In the genomic region with DNA sequence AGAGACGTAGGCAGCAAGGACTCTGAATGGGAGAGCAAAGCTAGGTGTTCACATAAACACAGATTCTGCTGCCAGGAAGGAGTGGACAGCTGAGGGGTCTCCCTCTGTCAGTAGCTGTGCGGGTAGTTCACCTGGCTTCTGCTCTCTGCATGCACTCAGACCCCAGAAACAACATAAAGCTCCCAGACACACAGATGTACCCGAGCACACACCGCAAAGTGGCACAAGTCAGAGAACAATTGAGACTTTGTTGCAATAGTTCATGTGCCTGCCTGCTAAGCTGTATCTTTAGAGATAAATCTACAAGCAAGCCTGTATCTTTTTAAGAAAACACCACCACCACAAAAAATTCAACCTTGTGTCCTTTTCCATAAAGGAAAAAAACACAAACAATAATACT, we compare ENCODE assay signal across 25 cellular contexts.
A peak's percentile ranks its signal among the peaks of the same experiment; 100 is the strongest.
DNase-seq lines count a peak whose midpoint lies in the region; ATAC-seq and TF ChIP-seq lines count a peak whose summit lies in the region.
"Had no signal": no experiment of that assay in that cellular context is flagged by ENCODE, and none has a peak within 500 bp of the region (broad histone marks: within the 10 kb centered on the region; RNA-seq: fewer than 3 reads in every experiment).

No MANE protein-coding gene starts in this region.

- H3K27ac Mint-ChIP-seq in neural progenitor cell (no peak overlapping the region), nephron progenitor cell (no peak overlapping the region), immature natural killer cell (no peak overlapping the region)
- no peak overlapping the region for H3K27ac Mint-ChIP-seq in activated T-cell treated with anti-CD3 and anti-CD28 coated beads, Interleukin-2, amount 50 U/mL, for 72 hours
- H3K27ac Mint-ChIP-seq: CD14-positive monocyte; CD4-positive, alpha-beta T cell; CD8-positive, alpha-beta memory T cell; HFFc6 had no signal

- no peak overlapping the region for H3K4me3 Mint-ChIP-seq in neural progenitor cell
- no peak overlapping the region for H3K4me3 Mint-ChIP-seq in activated T-cell treated with anti-CD3 and anti-CD28 coated beads, Interleukin-2, amount 50 U/mL, for 72 hours
- H3K4me3 Mint-ChIP-seq in nephron progenitor cell: no peak overlapping the region
- no peak overlapping the region for H3K4me3 Mint-ChIP-seq in immature natural killer cell
- H3K4me3 Mint-ChIP-seq: CD14-positive monocyte; CD4-positive, alpha-beta T cell; CD8-positive, alpha-beta memory T cell; HFFc6 had no signal

- H3K36me3 ChIP-seq in SJCRH30: no peaks in the 10 kb centered on the region
- no peaks in the 10 kb centered on the region for H3K36me3 ChIP-seq in neural progenitor cell
- H3K36me3 ChIP-seq: BE2C; BLaER1 treated with 17β-estradiol and CSF1 and Interleukin-3, amounts not matched to agents 10 nM and 100 nM; HAP-1 had no signal

- H3F3A ChIP-seq in neural progenitor cell (ENCODE audit: low read depth): no peaks in the 10 kb centered on the region

- ATAC-seq in activated T-cell treated with anti-CD3 and anti-CD28 coated beads, Interleukin-2, amount 50 U/mL, for 72 hours (replicated peaks in 1 of 2): no peak
- ATAC-seq in HG02588 (IDR thresholded peaks at IDR 0.05; ENCODE audit: unreplicated experiment): no peak
- ATAC-seq: A549 had no signal

- no peaks in the 10 kb centered on the region for H3K27me3 ChIP-seq in SJCRH30
- no peaks in the 10 kb centered on the region for H3K27me3 ChIP-seq in neural progenitor cell
- H3K27me3 ChIP-seq: BE2C; BLaER1 treated with 17β-estradiol and CSF1 and Interleukin-3, amounts not matched to agents 10 nM and 100 nM had no signal

- no peaks in the 10 kb centered on the region for H4K20me1 ChIP-seq in neural progenitor cell (ENCODE audit: low read depth)
- H4K20me1 ChIP-seq: BLaER1 treated with 17β-estradiol and CSF1 and Interleukin-3, amounts not matched to agents 10 nM and 100 nM had no signal

- peaks cover 6% of the 10 kb centered on the region for H3K4me1 ChIP-seq in SJCRH30
- peaks cover 3% of the 10 kb centered on the region for H3K4me1 ChIP-seq in neural progenitor cell
- H3K4me1 ChIP-seq: A549, BE2C, HAP-1 had no signal

- DNase-seq in COLO829 (ENCODE audit: low spot score) (peak; percentile 36), SJCRH30 (peak; percentile 30 to 63), epidermal melanocyte (ENCODE audit: insufficient read length, low spot score) (peak; percentile 20), neural progenitor cell (ENCODE audit: low spot score) (no peak), nephron progenitor cell (no peak), immature natural killer cell (no peak)
- DNase-seq in activated T-cell treated with anti-CD3 and anti-CD28 coated beads, Interleukin-2, amount 50 U/mL, for 72 hours: no peak
- DNase-seq: 8988T; ACHN; AML-193; BE2C; Calu3; CD4-positive, alpha-beta T cell; CD8-positive, alpha-beta memory T cell; COR-L47; DMS53; DMS79 treated with DMSO at 0.1 percent for 48 hours; GF-D8; GOT3; HFFc6 had no signal

- H3K4me2 ChIP-seq in neural progenitor cell: no peak overlapping the region
- H3K4me2 ChIP-seq: A549 had no signal

- H3K36me3 Mint-ChIP-seq in neural progenitor cell: peaks cover 4% of the 10 kb centered on the region
- no peaks in the 10 kb centered on the region for H3K36me3 Mint-ChIP-seq in activated T-cell treated with anti-CD3 and anti-CD28 coated beads, Interleukin-2, amount 50 U/mL, for 72 hours (ENCODE audit: insufficient read depth in 2 of 2)
- H3K36me3 Mint-ChIP-seq in nephron progenitor cell (ENCODE audit: low read depth): no peaks in the 10 kb centered on the region
- peaks cover 0 to 4% (median 0%) of the 10 kb centered on the region in 3 donors for H3K36me3 Mint-ChIP-seq in immature natural killer cell
- H3K36me3 Mint-ChIP-seq: CD14-positive monocyte; CD8-positive, alpha-beta memory T cell had no signal

- no peak overlapping the region for H3K4me3 ChIP-seq in SJCRH30
- H3K4me3 ChIP-seq in neural progenitor cell: no peak overlapping the region
- H3K4me3 ChIP-seq: A549; BLaER1 treated with 17β-estradiol and CSF1 and Interleukin-3, amounts not matched to agents 10 nM and 100 nM; HAP-1 had no signal

- peaks cover 2% of the 10 kb centered on the region for H3K27me3 Mint-ChIP-seq in neural progenitor cell (ENCODE audit: insufficient read depth, low read depth)
- H3K27me3 Mint-ChIP-seq in activated T-cell treated with anti-CD3 and anti-CD28 coated beads, Interleukin-2, amount 50 U/mL, for 72 hours (ENCODE audit: low read depth): no peaks in the 10 kb centered on the region
- H3K27me3 Mint-ChIP-seq in nephron progenitor cell (ENCODE audit: low read depth, poor library complexity): no peaks in the 10 kb centered on the region
- H3K27me3 Mint-ChIP-seq in immature natural killer cell (ENCODE audit: low read depth in 3 of 3): peaks cover 0 to 2% (median 0%) of the 10 kb centered on the region in 3 donors
- H3K27me3 Mint-ChIP-seq: CD4-positive, alpha-beta T cell; CD8-positive, alpha-beta memory T cell had no signal

- no peaks in the 10 kb centered on the region for H3K79me2 ChIP-seq in neural progenitor cell (ENCODE audit: low read depth)

- H3K9me3 ChIP-seq in SJCRH30 (replicated peaks) (no peaks in the 10 kb centered on the region), neural progenitor cell (ENCODE audit: low read depth) (no peaks in the 10 kb centered on the region)
- H3K9me3 ChIP-seq: A549; BE2C; BLaER1 treated with 17β-estradiol and CSF1 and Interleukin-3, amounts not matched to agents 10 nM and 100 nM; HAP-1 had no signal

- H3K27ac ChIP-seq in SJCRH30 (no peak overlapping the region), neural progenitor cell (no peak overlapping the region)
- H3K27ac ChIP-seq: A549; BLaER1 treated with 17β-estradiol and CSF1 and Interleukin-3, amounts not matched to agents 10 nM and 100 nM had no signal

- peak overlapping the region; percentile 69 for H2AFZ ChIP-seq in neural progenitor cell (replicated peaks)

- TF ChIP-seq CTCF in neural progenitor cell (IDR thresholded peaks at IDR 0.05) (no peak), nephron progenitor cell (IDR thresholded peaks at IDR 0.05) (no peak)

- no peak overlapping the region for H3K9ac ChIP-seq in neural progenitor cell
- H3K9ac ChIP-seq: BLaER1 treated with 17β-estradiol and CSF1 and Interleukin-3, amounts not matched to agents 10 nM and 100 nM had no signal

- H3K9me3 Mint-ChIP-seq in neural progenitor cell (peaks cover 11% of the 10 kb centered on the region), nephron progenitor cell (peaks cover 7% of the 10 kb centered on the region), immature natural killer cell (peaks cover 10 to 44% (median 20%) of the 10 kb centered on the region in 6 donors)
- H3K9me3 Mint-ChIP-seq in activated T-cell treated with anti-CD3 and anti-CD28 coated beads, Interleukin-2, amount 50 U/mL, for 72 hours: peaks cover 5 to 6% of the 10 kb centered on the region in 2 donors

- H3K4me1 Mint-ChIP-seq in neural progenitor cell: peaks cover 14% of the 10 kb centered on the region
- H3K4me1 Mint-ChIP-seq in activated T-cell treated with anti-CD3 and anti-CD28 coated beads, Interleukin-2, amount 50 U/mL, for 72 hours (ENCODE audit: low read depth): no peaks in the 10 kb centered on the region
- H3K4me1 Mint-ChIP-seq in nephron progenitor cell: peaks cover 9% of the 10 kb centered on the region
- no peaks in the 10 kb centered on the region for H3K4me1 Mint-ChIP-seq in immature natural killer cell
- H3K4me1 Mint-ChIP-seq: CD14-positive monocyte; CD8-positive, alpha-beta memory T cell had no signal

Comparison
In these comparisons a context has a peak if more than half of its experiments do, and no peak if none do; other contexts are left out.
1. DNase-seq: peak in COLO829 (single experiment), SJCRH30 (2 of 2) and epidermal melanocyte (single experiment); none in neural progenitor cell (single experiment), activated T-cell treated with anti-CD3 and anti-CD28 coated beads, Interleukin-2, amount 50 U/mL, for 72 hours (0 of 2), nephron progenitor cell (single experiment) and immature natural killer cell (0 of 3).